Comparison of ENCODE assay signal across 1 cellular context in genomic region chr17:71409137-71409536, GRCh38.
TF ChIP-seq lines count a peak whose summit lies in the region.

No MANE protein-coding gene starts in this region.

TF ChIP-seq in HCT116, 20 proteins besides CTCF, POLR2A, EP300 and RAD21 (continued from another document):
- TF ChIP-seq REST (IDR thresholded peaks at IDR 0.05; ENCODE audit: low read depth) = no peak
TF ChIP-seq in HCT116: peak in this region for 0.
